In genomic region chr9:81693639-81694378, GRCh38 we compare ENCODE assay signal across 24 cellular contexts. TPM values are rescaled to one million over a fixed set of nuclear protein-coding genes. Genes with fewer than 3 reads are reported as not detected.
DNase-seq lines count a peak whose midpoint lies in the region; ATAC-seq and TF ChIP-seq lines count a peak whose summit lies in the region.
"Had no signal": no experiment of that assay in that cellular context is flagged by ENCODE, and none has a peak within 500 bp of the region (broad histone marks: within the 10 kb centered on the region; RNA-seq: fewer than 3 reads in every experiment).

No MANE protein-coding gene starts in this region.

- no peak for TF ChIP-seq POLR2A in IMR-90 (IDR thresholded peaks at IDR 0.05; ENCODE audit: low read depth, low read length)

- H3K36me3 ChIP-seq in IMR-90 (ENCODE audit: control insufficient read depth, insufficient read depth, low read length) (no peaks in the 10 kb centered on the region), mesenchymal stem cell (ENCODE audit: control insufficient read depth in 1 of 2, insufficient read depth in 2 of 2, low read depth in 1 of 2, low read length in 2 of 2) (no peaks in the 10 kb centered on the region)
- H3K36me3 ChIP-seq: adrenal gland, cardiac muscle cell, tibial artery had no signal

- H3K27me3 ChIP-seq in IMR-90 (ENCODE audit: control insufficient read depth, insufficient read depth, low read length), result no peaks in the 10 kb centered on the region
- H3K27me3 ChIP-seq in mesenchymal stem cell (ENCODE audit: control insufficient read depth in 1 of 2, insufficient read depth in 1 of 2, low read length in 2 of 2), result peaks cover 5 to 22% of the 10 kb centered on the region in 2 experiments
- H3K27me3 ChIP-seq: adrenal gland, tibial artery had no signal

- ATAC-seq in IMR-90 (ENCODE audit: low read depth) (no peak), GM18867 (IDR thresholded peaks at IDR 0.05; ENCODE audit: unreplicated experiment) (no peak)
- no peak for ATAC-seq in naive thymus-derived CD8-positive, alpha-beta T cell
- ATAC-seq: activated CD8-positive, alpha-beta T cell treated with anti-CD3 and anti-CD28 coated beads for 36 hours; stimulated activated memory B cell treated with anti-CD40 and anti-IgM and Interleukin-4, amounts not matched to agents 10 μg/mL and 1 μg/mL and 100 μg/mL, for 72 hours had no signal

- POLR2A ChIA-PET in IMR-90 (lab: Charles Lee; ENCODE audit: unreplicated experiment), result no interaction called here
- POLR2A ChIA-PET in naive thymus-derived CD8-positive, alpha-beta T cell (lab: Charles Lee), result no interaction called here
- POLR2A ChIA-PET in activated CD4-positive, alpha-beta memory T cell treated with anti-CD3 and anti-CD28 coated beads for 36 hours (lab: Charles Lee), result no interaction called here

- H3K14ac ChIP-seq in IMR-90 (replicated peaks; ENCODE audit: low read depth, low read length), result 0 out of 2 replicates have a peak overlapping the region, but pooled peaks have one; percentile 11
- H3K14ac ChIP-seq in mesenchymal stem cell (ENCODE audit: low read length in 2 of 2), result no peak overlapping the region

- peak overlapping the region; percentile 19; the same call in 1 of the 2 replicates for H3K4ac ChIP-seq in IMR-90 (ENCODE audit: low read depth, low read length)
- H3K4ac ChIP-seq in mesenchymal stem cell (ENCODE audit: low read depth in 1 of 2, low read length in 2 of 2), result peak overlapping the region in 1 of 2 experiments; percentile 1

- no peak for TF ChIP-seq RAD21 in IMR-90 (IDR thresholded peaks at IDR 0.05; ENCODE audit: low read length)

- 0 out of 2 replicates have a peak overlapping the region, but pooled peaks have one; percentile 6 for H2BK20ac ChIP-seq in IMR-90 (ENCODE audit: low read depth, low read length)

- H3K9me3 Mint-ChIP-seq in brain, result peaks cover 0 to 14% (median 0%) of the 10 kb centered on the region in 5 experiments
- H3K9me3 Mint-ChIP-seq in naive thymus-derived CD8-positive, alpha-beta T cell, result peaks cover 0 to 2% (median 0%) of the 10 kb centered on the region in 9 donors
- H3K9me3 Mint-ChIP-seq in activated CD4-positive, alpha-beta memory T cell treated with anti-CD3 and anti-CD28 coated beads for 36 hours, result no peaks in the 10 kb centered on the region
- H3K9me3 Mint-ChIP-seq: activated B cell treated with CpG ODN at 0.5 μM for 24 hours; activated CD8-positive, alpha-beta T cell treated with anti-CD3 and anti-CD28 coated beads for 36 hours; dendritic cell treated with granulocyte-macrophage colony-stimulating factor and Interleukin-4, amounts not matched to agents 40 ng/mL and 50 ng/mL, for 4 days; IgD-negative memory B cell; stimulated activated memory B cell treated with anti-CD40 and anti-IgM and Interleukin-4, amounts not matched to agents 10 μg/mL and 1 μg/mL and 100 μg/mL, for 72 hours had no signal

- H3K4me3 ChIP-seq in IMR-90 (ENCODE audit: insufficient read depth, low read depth, low read length) (no peak overlapping the region), mesenchymal stem cell (ENCODE audit: insufficient read depth in 1 of 2, low read depth in 1 of 2, low read length in 2 of 2) (no peak overlapping the region)
- H3K4me3 ChIP-seq: adrenal gland, cardiac muscle cell, tibial artery had no signal

- no peak overlapping the region for H2BK5ac ChIP-seq in IMR-90 (ENCODE audit: low read depth, low read length, poor library complexity, severe bottlenecking)
- H2BK5ac ChIP-seq in mesenchymal stem cell (ENCODE audit: low read depth, low read length, poor library complexity, severe bottlenecking), result no peak overlapping the region

- no peak overlapping the region for H2BK120ac ChIP-seq in IMR-90 (ENCODE audit: low read depth, low read length)
- H2BK120ac ChIP-seq in mesenchymal stem cell (ENCODE audit: low read depth, low read length), result no peak overlapping the region

- peaks cover 10% of the 10 kb centered on the region for H3K4me1 ChIP-seq in IMR-90 (ENCODE audit: control insufficient read depth, insufficient read depth, low read length)
- H3K4me1 ChIP-seq in mesenchymal stem cell (ENCODE audit: control insufficient read depth, insufficient read depth, low read depth, low read length), result peaks cover 3% of the 10 kb centered on the region

- no peaks in the 10 kb centered on the region for H3K36me3 Mint-ChIP-seq in brain
- H3K36me3 Mint-ChIP-seq in naive thymus-derived CD8-positive, alpha-beta T cell, result no peaks in the 10 kb centered on the region
- peaks cover 2% of the 10 kb centered on the region for H3K36me3 Mint-ChIP-seq in activated CD4-positive, alpha-beta memory T cell treated with anti-CD3 and anti-CD28 coated beads for 36 hours
- H3K36me3 Mint-ChIP-seq: IgD-negative memory B cell had no signal

- H3K9ac ChIP-seq in IMR-90 (ENCODE audit: low read depth, low read length) (no peak overlapping the region), mesenchymal stem cell (ENCODE audit: low read length) (no peak overlapping the region)

- H2AFZ ChIP-seq in IMR-90 (replicated peaks; ENCODE audit: low read length, poor library complexity), result no peak overlapping the region
- H2AFZ ChIP-seq in mesenchymal stem cell (ENCODE audit: low read depth, low read length), result no peak overlapping the region

- H4K8ac ChIP-seq in IMR-90 (ENCODE audit: low read depth in 2 of 2, low read length in 2 of 2) (no peak overlapping the region), mesenchymal stem cell (ENCODE audit: low read length) (peak overlapping the region; percentile 13)

- H2BK15ac ChIP-seq in IMR-90 (ENCODE audit: low read depth, low read length), result no peak overlapping the region
- H2BK15ac ChIP-seq in mesenchymal stem cell (ENCODE audit: low read depth, poor library complexity, severe bottlenecking), result peak overlapping the region; percentile 23

- peak overlapping the region; percentile 52; the same call in 1 of the 2 replicates for H3K18ac ChIP-seq in IMR-90 (ENCODE audit: low read depth, low read length)
- no peak overlapping the region for H3K18ac ChIP-seq in mesenchymal stem cell (ENCODE audit: low read depth in 1 of 2, low read length in 2 of 2)

- H3K9me3 ChIP-seq in IMR-90 (ENCODE audit: control insufficient read depth, insufficient read depth, low read length) (no peaks in the 10 kb centered on the region), mesenchymal stem cell (ENCODE audit: control insufficient read depth, low read length) (no peaks in the 10 kb centered on the region)
- H3K9me3 ChIP-seq: adrenal gland, tibial artery had no signal

- no TSS peak for BruUV-seq in IMR-90 (replicated peaks; lab: Mats Ljungman, UMichigan)

- H3K27ac Mint-ChIP-seq in brain, result peak overlapping the region in 3 of 5 experiments; percentile 1 to 27 (median 3)
- H3K27ac Mint-ChIP-seq in naive thymus-derived CD8-positive, alpha-beta T cell, result no peak overlapping the region
- no peak overlapping the region for H3K27ac Mint-ChIP-seq in activated CD4-positive, alpha-beta memory T cell treated with anti-CD3 and anti-CD28 coated beads for 36 hours
- H3K27ac Mint-ChIP-seq: activated B cell treated with CpG ODN at 0.5 μM for 24 hours; activated CD8-positive, alpha-beta T cell treated with anti-CD3 and anti-CD28 coated beads for 36 hours; dendritic cell treated with granulocyte-macrophage colony-stimulating factor and Interleukin-4, amounts not matched to agents 40 ng/mL and 50 ng/mL, for 4 days; IgD-negative memory B cell; stimulated activated memory B cell treated with anti-CD40 and anti-IgM and Interleukin-4, amounts not matched to agents 10 μg/mL and 1 μg/mL and 100 μg/mL, for 72 hours had no signal

- H3K4me2 ChIP-seq in IMR-90 (ENCODE audit: low read depth, low read length), result peak overlapping the region; percentile 73; the same call in 1 of the 2 replicates
- no peak overlapping the region for H3K4me2 ChIP-seq in mesenchymal stem cell (ENCODE audit: low read length, poor library complexity, severe bottlenecking)

- no peak overlapping the region for H4K5ac ChIP-seq in IMR-90 (ENCODE audit: low read depth, low read length)

- peak overlapping the region in 1 of 2 experiments; percentile 89 for H2BK12ac ChIP-seq in mesenchymal stem cell (ENCODE audit: low read length in 2 of 2)

- CTCF ChIA-PET in IMR-90 (lab: Yijun Ruan, JAX), result interaction anchor here (0.9 kb wide), 1 partner anchor 220 kb away, joined by 3 read pairs; no protein-coding TSS in a partner anchor
- CTCF ChIA-PET in activated CD4-positive, alpha-beta memory T cell treated with anti-CD3 and anti-CD28 coated beads for 36 hours (lab: Charles Lee), result no interaction called here

- no peaks in the 10 kb centered on the region for H3K79me1 ChIP-seq in IMR-90 (ENCODE audit: low read depth in 1 of 2, low read length in 2 of 2)
- no peaks in the 10 kb centered on the region for H3K79me1 ChIP-seq in mesenchymal stem cell (replicated peaks; ENCODE audit: low read length, poor library complexity, severe bottlenecking)

- no peak overlapping the region for H3K27ac ChIP-seq in IMR-90 (ENCODE audit: insufficient read depth, low read length)
- H3K27ac ChIP-seq in mesenchymal stem cell (ENCODE audit: low read length, poor library complexity, severe bottlenecking), result no peak overlapping the region
- H3K27ac ChIP-seq: adrenal gland, cardiac muscle cell, HL-60, tibial artery had no signal

- no peaks in the 10 kb centered on the region for H4K20me1 ChIP-seq in IMR-90 (ENCODE audit: insufficient read depth, low read length)

- peak overlapping the region in 4 of 5 experiments; percentile 3 to 36 (median 8) for H3K4me3 Mint-ChIP-seq in brain
- no peak overlapping the region for H3K4me3 Mint-ChIP-seq in naive thymus-derived CD8-positive, alpha-beta T cell
- H3K4me3 Mint-ChIP-seq in activated CD4-positive, alpha-beta memory T cell treated with anti-CD3 and anti-CD28 coated beads for 36 hours, result no peak overlapping the region
- H3K4me3 Mint-ChIP-seq: activated B cell treated with CpG ODN at 0.5 μM for 24 hours; activated CD8-positive, alpha-beta T cell treated with anti-CD3 and anti-CD28 coated beads for 36 hours; dendritic cell treated with granulocyte-macrophage colony-stimulating factor and Interleukin-4, amounts not matched to agents 40 ng/mL and 50 ng/mL, for 4 days; stimulated activated memory B cell treated with anti-CD40 and anti-IgM and Interleukin-4, amounts not matched to agents 10 μg/mL and 1 μg/mL and 100 μg/mL, for 72 hours had no signal

- intact Hi-C loops in IMR-90 (cut with micrococcal nuclease), result loop anchor here (10.0 kb wide), 1 partner anchor 581 kb away; no protein-coding TSS in a partner anchor
- intact Hi-C loops in activated CD4-positive, alpha-beta memory T cell treated with anti-CD3 and anti-CD28 coated beads for 36 hours (cut with micrococcal nuclease), result no loop called here

- TF ChIP-seq CTCF in IMR-90 (conservative IDR thresholded peaks at IDR 0.05; ENCODE audit: low read depth, low read length) (no peak), brain (conservative IDR thresholded peaks at IDR 0.05) (no peak)

- in situ Hi-C loops in IMR-90 (cut with MboI; ENCODE audit: low sequenced_read_pairs), result loop anchor here (10.0 kb wide), 1 partner anchor 911 kb away; no protein-coding TSS in a partner anchor

- no peak overlapping the region for H4K91ac ChIP-seq in IMR-90 (ENCODE audit: insufficient read depth, low read depth, low read length)
- H4K91ac ChIP-seq in mesenchymal stem cell (ENCODE audit: low read length), result no peak overlapping the region

- no peaks in the 10 kb centered on the region for H3K9me1 ChIP-seq in IMR-90 (ENCODE audit: insufficient read depth, low read length)

- DNase-seq in AG08395 (ENCODE audit: low spot score) (peak; percentile 9), IMR-90 (no peak), mesenchymal stem cell (peak; percentile 8), DMS53 (lab: John Stamatoyannopoulos, UW) (no peak)
- DNase-seq in naive thymus-derived CD8-positive, alpha-beta T cell, result no peak
- no peak for DNase-seq in activated CD4-positive, alpha-beta memory T cell treated with anti-CD3 and anti-CD28 coated beads for 36 hours
- DNase-seq: activated B cell treated with CpG ODN at 0.5 μM for 24 hours; activated CD8-positive, alpha-beta T cell treated with anti-CD3 and anti-CD28 coated beads for 36 hours; activated gamma-delta T cell; adrenal gland; DMS79; GOT3; NCI-H1417 treated with DMSO at 0.1 percent for 48 hours; NCI-H510A treated with DMSO at 0.1 percent for 48 hours; small intestine; T1000; tibial artery had no signal

- H3K27me3 Mint-ChIP-seq in brain, result peaks cover 18% of the 10 kb centered on the region
- peaks cover 0 to 9% (median 6%) of the 10 kb centered on the region in 5 donors for H3K27me3 Mint-ChIP-seq in naive thymus-derived CD8-positive, alpha-beta T cell
- H3K27me3 Mint-ChIP-seq in activated CD4-positive, alpha-beta memory T cell treated with anti-CD3 and anti-CD28 coated beads for 36 hours, result peaks cover 14% of the 10 kb centered on the region
- H3K27me3 Mint-ChIP-seq: activated B cell treated with CpG ODN at 0.5 μM for 24 hours; stimulated activated memory B cell treated with anti-CD40 and anti-IgM and Interleukin-4, amounts not matched to agents 10 μg/mL and 1 μg/mL and 100 μg/mL, for 72 hours had no signal

- H3K4me1 Mint-ChIP-seq in brain, result peaks cover 37% of the 10 kb centered on the region
- H3K4me1 Mint-ChIP-seq in naive thymus-derived CD8-positive, alpha-beta T cell, result peaks cover 0 to 20% (median 8%) of the 10 kb centered on the region in 4 donors
- peaks cover 6% of the 10 kb centered on the region for H3K4me1 Mint-ChIP-seq in activated CD4-positive, alpha-beta memory T cell treated with anti-CD3 and anti-CD28 coated beads for 36 hours (ENCODE audit: low read depth)

- no CpG with 5 or more reads among the region's 6 CpGs for WGBS in IMR-90 (ENCODE audit: extremely low coverage in 2 of 2, insufficient read length in 1 of 2), 2 experiments
- 87% methylated on average over 2 of the region's 6 CpGs for WGBS in mesenchymal stem cell

- H3K56ac ChIP-seq in IMR-90 (ENCODE audit: extremely low read depth, insufficient read depth, low read length), result no peak overlapping the region

- dilution Hi-C loops in IMR-90 (cut with HindIII; ENCODE audit: low sequenced_read_pairs, unreplicated experiment), result no loop called here

- H3K23ac ChIP-seq in IMR-90 (ENCODE audit: low read depth, low read length), result no peak overlapping the region
- H3K23ac ChIP-seq in mesenchymal stem cell (ENCODE audit: low read length in 2 of 2), result no peak overlapping the region

- H2AK9ac ChIP-seq in IMR-90 (replicated peaks; ENCODE audit: low read depth, low read length, poor library complexity), result no peak overlapping the region

- H2AK5ac ChIP-seq in IMR-90 (ENCODE audit: low read depth, low read length) (0 out of 2 replicates have a peak overlapping the region, but pooled peaks have one; percentile 23), mesenchymal stem cell (ENCODE audit: low read length, severe bottlenecking) (no peak overlapping the region)

RNA-seq across cellular contexts. Expression of gene TLE1, which starts 4.5 kb away (rescaled TPM):
- 36.0 and 40.3 TPM in 2 replicates for total RNA-seq in IMR-90 (2012; rRNA removed)
- polyA plus RNA-seq in IMR-90 (2012; rRNA removed) (51.0 and 52.9 TPM in 2 replicates), brain (ENCODE audit: insufficient read depth, low read depth, low replicate concordance) (82.9 TPM)
- 34.1 and 43.9 TPM in 2 replicates for polyA plus RNA-seq in IMR-90 (2012; cell fraction: cytosol; rRNA removed)
- 54.1 and 57.3 TPM in 2 replicates for polyA plus RNA-seq in IMR-90 (2012; cell fraction: nucleus; rRNA removed; ENCODE audit: low replicate concordance)
- polyA plus RNA-seq in mesenchymal stem cell (2013, experiment 1 of 2), result 39.2 TPM
- 42.8 TPM for polyA plus RNA-seq in mesenchymal stem cell (2013, experiment 2 of 2)
- total RNA-seq in naive thymus-derived CD8-positive, alpha-beta T cell, result 1 to 10 TPM; 1.6 to 1.8 TPM
- 1 to 10 TPM in 2 of 3 donors, under 1 TPM in 1; 0.25 to 5.0 (median 2.8) TPM for polyA plus RNA-seq in naive thymus-derived CD8-positive, alpha-beta T cell
- total RNA-seq in activated CD4-positive, alpha-beta memory T cell treated with anti-CD3 and anti-CD28 coated beads for 36 hours, result under 1 TPM; 0.17 to 0.22 TPM

Comparison
In these comparisons a context has a peak if more than half of its experiments do, and no peak if none do; other contexts are left out.
1. DNase-seq: peak in AG08395 (single experiment) and mesenchymal stem cell (single experiment); none in IMR-90 (single experiment), DMS53 (single experiment), naive thymus-derived CD8-positive, alpha-beta T cell (0 of 10) and activated CD4-positive, alpha-beta memory T cell treated with anti-CD3 and anti-CD28 coated beads for 36 hours (single experiment).
2. H3K27ac Mint-ChIP-seq: peak in brain (3 of 5); none in naive thymus-derived CD8-positive, alpha-beta T cell (0 of 10) and activated CD4-positive, alpha-beta memory T cell treated with anti-CD3 and anti-CD28 coated beads for 36 hours (single experiment).
3. H3K4me3 Mint-ChIP-seq: peak in brain (4 of 5); none in naive thymus-derived CD8-positive, alpha-beta T cell (0 of 10) and activated CD4-positive, alpha-beta memory T cell treated with anti-CD3 and anti-CD28 coated beads for 36 hours (single experiment).
4. RNA of gene TLE1, which starts 4.5 kb away (total RNA-seq): 36.0 to 40.3 TPM in IMR-90; 1.6 to 1.8 TPM in naive thymus-derived CD8-positive, alpha-beta T cell and 0.17 to 0.22 TPM in activated CD4-positive, alpha-beta memory T cell treated with anti-CD3 and anti-CD28 coated beads for 36 hours; every median in the first group is over 10 times any median in the second.